Comparison of ENCODE assay signal across 1 cellular context in genomic region chr11:111870887-111871692, GRCh38.
TF ChIP-seq lines count a peak whose summit lies in the region.

Gene ALG9 (minus strand): TSS chr11:111871581. CDS start chr11:111871482, 99 bp downstream.

TF ChIP-seq in HepG2, 621 proteins besides CTCF, POLR2A, EP300 and RAD21 (continued from another document and continues in another):
- TF ChIP-seq MLXIP (CRISPR knock-in tag; IDR thresholded peaks at IDR 0.05; ENCODE audit: borderline replicate concordance) = no peak
- TF ChIP-seq ZNF574 (CRISPR knock-in tag; IDR thresholded peaks at IDR 0.05) = peak; percentile 65
- TF ChIP-seq GLMP (CRISPR knock-in tag; IDR thresholded peaks at IDR 0.05; ENCODE audit: borderline replicate concordance) = no peak
- no peak for TF ChIP-seq NONO (IDR thresholded peaks at IDR 0.05)
- TF ChIP-seq NONO (CRISPR knock-in tag; conservative IDR thresholded peaks at IDR 0.05) = peak; percentile 72; the same call in 1 of the 2 replicates
- TF ChIP-seq ZNF776 (CRISPR knock-in tag; IDR thresholded peaks at IDR 0.05) = peak; percentile 65; the same call in 1 of the 2 replicates
- TF ChIP-seq RFX3 (CRISPR knock-in tag; IDR thresholded peaks at IDR 0.05) = no peak
- no peak for TF ChIP-seq THAP8 (CRISPR knock-in tag; IDR thresholded peaks at IDR 0.05; ENCODE audit: borderline replicate concordance)
- TF ChIP-seq JUN (CRISPR knock-in tag; IDR thresholded peaks at IDR 0.05) = no peak
- peak; percentile 74; the same call in 1 of the 2 replicates for TF ChIP-seq ZBTB38 (CRISPR knock-in tag; IDR thresholded peaks at IDR 0.05)
- peak; percentile 12; the same call in 1 of the 2 replicates for TF ChIP-seq ZZZ3 (CRISPR knock-in tag; IDR thresholded peaks at IDR 0.05; ENCODE audit: borderline replicate concordance)
- no peak for TF ChIP-seq TCF12 (IDR thresholded peaks at IDR 0.05)
- 0 out of 2 replicates have a peak, but pooled peaks have one; percentile 79 for TF ChIP-seq TCF12 (CRISPR knock-in tag; IDR thresholded peaks at IDR 0.05)
- TF ChIP-seq ZBTB37 (CRISPR knock-in tag; IDR thresholded peaks at IDR 0.05) = no peak
- TF ChIP-seq ZFY (CRISPR knock-in tag; IDR thresholded peaks at IDR 0.05) = peak; percentile 96
- peak; percentile 65; the same call in 1 of the 2 replicates for TF ChIP-seq TARDBP (CRISPR knock-in tag; IDR thresholded peaks at IDR 0.05)
- peak; percentile 42 for TF ChIP-seq TFDP1 (CRISPR knock-in tag; IDR thresholded peaks at IDR 0.05; ENCODE audit: borderline replicate concordance)
- TF ChIP-seq LRRFIP1 (CRISPR knock-in tag; conservative IDR thresholded peaks at IDR 0.05) = no peak
- no peak for TF ChIP-seq ZNF317 (CRISPR knock-in tag; IDR thresholded peaks at IDR 0.05)
- no peak for TF ChIP-seq PBX3 (CRISPR knock-in tag; IDR thresholded peaks at IDR 0.05; ENCODE audit: borderline replicate concordance)
- TF ChIP-seq JUNB (CRISPR knock-in tag; IDR thresholded peaks at IDR 0.05; ENCODE audit: borderline replicate concordance) = no peak
- TF ChIP-seq FOXP1 (IDR thresholded peaks at IDR 0.05) = no peak
- TF ChIP-seq FOXP1 (CRISPR knock-in tag; IDR thresholded peaks at IDR 0.05) = no peak
- 0 out of 2 replicates have a peak, but pooled peaks have one; percentile 38 for TF ChIP-seq ZNF607 (CRISPR knock-in tag; IDR thresholded peaks at IDR 0.05; ENCODE audit: borderline replicate concordance)
- peak; percentile 24; the same call in 1 of the 2 replicates for TF ChIP-seq EEA1 (CRISPR knock-in tag; IDR thresholded peaks at IDR 0.05; ENCODE audit: borderline replicate concordance)
- TF ChIP-seq ZFP37 (CRISPR knock-in tag; IDR thresholded peaks at IDR 0.05; ENCODE audit: borderline replicate concordance) = no peak
- no peak for TF ChIP-seq ZBTB33 (CRISPR knock-in tag; IDR thresholded peaks at IDR 0.05)
- TF ChIP-seq JARID2 (CRISPR knock-in tag; IDR thresholded peaks at IDR 0.05; ENCODE audit: insufficient replicate concordance) = no peak
- TF ChIP-seq FOXM1 (CRISPR knock-in tag; IDR thresholded peaks at IDR 0.05) = no peak
- TF ChIP-seq ZNF441 (CRISPR knock-in tag; IDR thresholded peaks at IDR 0.05; ENCODE audit: borderline replicate concordance) = 0 out of 2 replicates have a peak, but pooled peaks have one; percentile 31
- TF ChIP-seq GMEB2 (CRISPR knock-in tag; IDR thresholded peaks at IDR 0.05; ENCODE audit: low read depth) = no peak
- TF ChIP-seq ZNF281 (CRISPR knock-in tag; IDR thresholded peaks at IDR 0.05; ENCODE audit: borderline replicate concordance) = no peak
- TF ChIP-seq SIX4 (CRISPR knock-in tag; IDR thresholded peaks at IDR 0.05) = peak; percentile 49; the same call in 1 of the 2 replicates
